ENCODE assay signal across 10 cellular contexts in the genomic region with DNA sequence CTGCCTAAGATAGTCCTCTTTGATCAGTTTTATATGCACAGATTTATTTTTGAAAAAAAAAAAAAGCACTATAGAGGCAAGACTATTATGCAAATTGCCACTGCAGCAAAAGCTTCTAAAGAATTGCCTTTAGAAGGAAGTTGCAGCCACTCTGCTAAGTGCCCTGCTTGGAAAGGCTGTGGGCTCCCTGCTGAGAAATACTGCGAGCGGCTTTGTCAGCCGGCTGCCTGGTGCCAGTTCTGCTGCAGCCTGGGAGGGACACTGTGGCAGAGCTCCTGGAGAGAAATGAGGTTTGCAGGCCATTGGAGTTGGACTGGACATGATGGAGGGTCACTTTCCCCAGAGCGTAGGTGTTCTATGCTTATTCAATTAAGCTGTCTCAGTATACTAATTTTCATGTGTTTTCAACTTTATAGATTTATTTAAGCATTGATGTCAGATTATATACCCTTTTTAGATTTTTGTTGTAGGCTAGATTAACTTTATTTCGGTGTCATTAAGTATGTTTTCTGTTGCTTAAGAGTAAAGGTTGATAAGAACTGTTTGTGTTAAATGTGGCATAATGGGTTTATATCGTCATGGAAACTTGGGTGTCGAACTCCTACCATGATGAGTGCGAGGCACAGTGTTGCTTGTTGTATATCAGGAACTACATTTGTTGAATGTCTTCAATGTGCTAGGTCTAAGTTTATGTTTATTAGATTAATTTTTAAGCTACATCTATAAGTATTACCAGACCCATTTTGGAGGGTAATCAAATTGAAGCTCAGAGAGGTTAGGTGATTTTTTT. TPM values are rescaled to one million over a fixed set of nuclear protein-coding genes. Genes with fewer than 3 reads are reported as not detected.
DNase-seq lines count a peak whose midpoint lies in the region; ATAC-seq, FAIRE-seq and TF ChIP-seq lines count a peak whose summit lies in the region.
"Had no signal": no experiment of that assay in that cellular context is flagged by ENCODE, and none has a peak within 500 bp of the region (broad histone marks: within the 10 kb centered on the region; RNA-seq: fewer than 3 reads in every experiment).

No MANE protein-coding gene starts in this region.

- H3K4me3 ChIP-seq in endodermal cell (ENCODE audit: low read length) (peak overlapping the region; percentile 55), osteoblast (ENCODE audit: insufficient read depth, low read length) (no peak overlapping the region), aorta (ENCODE audit: low read length in 2 of 2) (no peak overlapping the region)

- no peaks in the 10 kb centered on the region for H3K9me3 ChIP-seq in endodermal cell (ENCODE audit: control insufficient read depth, low read length)
- no peaks in the 10 kb centered on the region for H3K9me3 ChIP-seq in osteoblast (ENCODE audit: low read depth, low read length)
- no peaks in the 10 kb centered on the region for H3K9me3 ChIP-seq in aorta (ENCODE audit: control insufficient read depth, low read length)

- H3K27me3 ChIP-seq in endodermal cell (ENCODE audit: control insufficient read depth, insufficient read depth, low read length, poor library complexity, severe bottlenecking) (no peaks in the 10 kb centered on the region), osteoblast (ENCODE audit: insufficient read depth, low read length) (no peaks in the 10 kb centered on the region), aorta (ENCODE audit: control insufficient read depth in 1 of 2, insufficient read depth in 2 of 2, low read length in 1 of 2) (no peaks in the 10 kb centered on the region)

- no peak overlapping the region for H3K4me2 ChIP-seq in osteoblast (ENCODE audit: insufficient read depth, low read length)

- no peaks in the 10 kb centered on the region for H3K9me3 Mint-ChIP-seq in endodermal cell
- H3K9me3 Mint-ChIP-seq: activated T-helper 17 cell treated with anti-CD3 and anti-CD28 coated beads, Interleukin-2, amount 50 U/mL, for 72 hours had no signal

- 0 to 43% methylated on average over 1 to 8 of the region's 8 CpGs for WGBS in endodermal cell (ENCODE audit: insufficient coverage in 1 of 2, insufficient read length in 1 of 2), 2 experiments
- WGBS in aorta, 2 donors, result 50 to 62% methylated on average over 8 of the region's 8 CpGs

- peaks cover 6% of the 10 kb centered on the region for H3K36me3 ChIP-seq in endodermal cell (ENCODE audit: control insufficient read depth, insufficient read depth, low read length)
- no peaks in the 10 kb centered on the region for H3K36me3 ChIP-seq in osteoblast (ENCODE audit: insufficient read depth, low read length)
- peaks cover 0 to 1% of the 10 kb centered on the region in 2 donors for H3K36me3 ChIP-seq in aorta (ENCODE audit: control insufficient read depth in 1 of 2, insufficient read depth in 2 of 2, low read length in 1 of 2)

- no peaks in the 10 kb centered on the region for H3K79me2 ChIP-seq in osteoblast (ENCODE audit: insufficient read depth, low read length)

- peaks cover 4% of the 10 kb centered on the region for H3K4me1 ChIP-seq in endodermal cell (ENCODE audit: control insufficient read depth, insufficient read depth, low read length)
- H3K4me1 ChIP-seq in osteoblast (ENCODE audit: insufficient read depth, low read length), result peaks cover 13% of the 10 kb centered on the region
- no peaks in the 10 kb centered on the region for H3K4me1 ChIP-seq in aorta (ENCODE audit: control insufficient read depth in 1 of 2, insufficient read depth in 2 of 2, low read length in 2 of 2)

- intact Hi-C loops in aorta (cut with DNase I), result loop anchor here in 1 of 2 donors (10.0 kb wide), 1 partner anchor 286 kb away; no protein-coding TSS in a partner anchor

- H3K9ac ChIP-seq in endodermal cell (ENCODE audit: extremely low read depth, low read length, poor library complexity, severe bottlenecking), result no peak overlapping the region

- peaks cover 3% of the 10 kb centered on the region for H4K20me1 ChIP-seq in osteoblast (ENCODE audit: insufficient read depth, low read length)

- FAIRE-seq in H54 (lab: Jason Lieb, UNC), result peak; percentile 53

- H3K4me3 Mint-ChIP-seq in endodermal cell, result peak overlapping the region; percentile 21
- H3K4me3 Mint-ChIP-seq: activated T-helper 17 cell treated with anti-CD3 and anti-CD28 coated beads, Interleukin-2, amount 50 U/mL, for 72 hours had no signal

- TF ChIP-seq POLR2A in H54 (IDR thresholded peaks at IDR 0.05; ENCODE audit: low read depth, low read length), result no peak

- no peaks in the 10 kb centered on the region for H3K27me3 Mint-ChIP-seq in endodermal cell (ENCODE audit: insufficient read depth)
- H3K27me3 Mint-ChIP-seq: activated T-helper 17 cell treated with anti-CD3 and anti-CD28 coated beads, Interleukin-2, amount 50 U/mL, for 72 hours had no signal

- DNase-seq in H54 (ENCODE audit: insufficient read length, low spot score), result no peak
- DNase-seq in NCI-H345 (lab: John Stamatoyannopoulos, UW), result peak; percentile 76
- peak; percentile 90 for DNase-seq in endodermal cell
- DNase-seq in osteoblast (ENCODE audit: insufficient read length, low spot score, missing footprints), result peak; percentile 70
- no peak for DNase-seq in aorta
- DNase-seq: PC-3 had no signal

- ATAC-seq in HG03432 (IDR thresholded peaks at IDR 0.05; ENCODE audit: unreplicated experiment), result no peak
- no peak for ATAC-seq in GM21737 (IDR thresholded peaks at IDR 0.05; ENCODE audit: unreplicated experiment)
- no peak for ATAC-seq in aorta (ENCODE audit: low FRiP score)
- no peak for ATAC-seq in HG03457 (IDR thresholded peaks at IDR 0.05; ENCODE audit: unreplicated experiment)
- ATAC-seq: activated T-helper 17 cell treated with anti-CD3 and anti-CD28 coated beads, Interleukin-2, amount 50 U/mL, for 72 hours; PC-3 had no signal

- H3K36me3 Mint-ChIP-seq in endodermal cell (ENCODE audit: low read depth), result peaks cover 13% of the 10 kb centered on the region

- H3K27ac ChIP-seq in endodermal cell (ENCODE audit: low read depth, low read length) (peak overlapping the region; percentile 28), osteoblast (ENCODE audit: low read depth, low read length) (no peak overlapping the region), aorta (ENCODE audit: low read depth in 1 of 2, low read length in 2 of 2) (no peak overlapping the region)

- H3K27ac Mint-ChIP-seq in endodermal cell, result peak overlapping the region; percentile 81
- H3K27ac Mint-ChIP-seq: activated T-helper 17 cell treated with anti-CD3 and anti-CD28 coated beads, Interleukin-2, amount 50 U/mL, for 72 hours had no signal

- TF ChIP-seq CTCF in endodermal cell (conservative IDR thresholded peaks at IDR 0.05) (no peak), osteoblast (IDR thresholded peaks at IDR 0.05; ENCODE audit: extremely low read depth, low read depth, low read length) (no peak)

- H2AFZ ChIP-seq in osteoblast (ENCODE audit: low read length), result no peak overlapping the region

- peaks cover 31% of the 10 kb centered on the region for H3K4me1 Mint-ChIP-seq in endodermal cell

RNA-seq across cellular contexts. Expression of a gene that starts 6.6 kb away (rescaled TPM):
- total RNA-seq in endodermal cell, result 10 to 100 TPM; 17.1 to 26.7 TPM
- polyA plus RNA-seq in endodermal cell (2013, experiment 1 of 2), result 29.9 TPM
- polyA plus RNA-seq in endodermal cell (2013, experiment 2 of 2), result 24.2 TPM
- total RNA-seq in osteoblast, result 8.5 and 10.1 TPM in 2 replicates
- total RNA-seq in aorta, result 10 to 100 TPM; 17.6 to 29.2 TPM
- polyA plus RNA-seq in aorta, result 10 to 100 TPM in 1 of 2 donors, 1 to 10 TPM in 1; 7.3 to 16.5 TPM

RNA-seq across cellular contexts. Expression of a gene that starts 28.1 kb away (rescaled TPM):
- 1 to 10 TPM; 3.0 to 3.2 TPM for total RNA-seq in endodermal cell
- 3.5 TPM for polyA plus RNA-seq in endodermal cell (2013, experiment 1 of 2)
- 2.2 TPM for polyA plus RNA-seq in endodermal cell (2013, experiment 2 of 2)
- 10.1 and 12.1 TPM in 2 replicates for total RNA-seq in osteoblast
- total RNA-seq in aorta, result 1 to 10 TPM; 3.0 to 4.4 TPM
- 1 to 10 TPM; 1.2 to 4.9 TPM for polyA plus RNA-seq in aorta

Comparison
In these comparisons a context has a peak if more than half of its experiments do, and no peak if none do; other contexts are left out.
1. DNase-seq: peak in NCI-H345 (single experiment), endodermal cell (single experiment) and osteoblast (single experiment); none in H54 (single experiment) and aorta (0 of 2).